Comparison of ENCODE assay signal across 14 cellular contexts in genomic region chr7:116679495-116679894, GRCh38. TPM values are rescaled to one million over a fixed set of nuclear protein-coding genes. Genes with fewer than 3 reads are reported as not detected.
DNase-seq lines count a peak whose midpoint lies in the region; ATAC-seq, FAIRE-seq and TF ChIP-seq lines count a peak whose summit lies in the region.
"Had no signal": no experiment of that assay in that cellular context is flagged by ENCODE, and none has a peak within 500 bp of the region (broad histone marks: within the 10 kb centered on the region; RNA-seq: fewer than 3 reads in every experiment).

No MANE protein-coding gene starts in this region.

- H3K4me1 ChIP-seq in mesendoderm (ENCODE audit: control insufficient read depth, low read depth, low read length): peaks cover 4% of the 10 kb centered on the region

- no peak for DNase-seq in GM12892 (ENCODE audit: insufficient read length)
- peak; percentile 100 for DNase-seq in bronchial epithelial cell (ENCODE audit: low read depth)
- no peak for DNase-seq in H4 (ENCODE audit: low spot score)
- DNase-seq in mesendoderm: no peak
- no peak for DNase-seq in NCI-H748 treated with DMSO at 0.1 percent for 48 hours (lab: John Stamatoyannopoulos, UW)
- no peak for DNase-seq in NOMO-1 treated with DMSO at 0.1 percent for 48 hours (lab: John Stamatoyannopoulos, UW; ENCODE audit: unreplicated experiment)
- DNase-seq: erythroblast; kidney glomerular epithelial cell; right cardiac atrium; stimulated activated CD8-positive, alpha-beta memory T cell treated with anti-CD3 and anti-CD28 coated beads, Interleukin-4, amount 100 ng/mL, for 48 hours had no signal

- H2BK15ac ChIP-seq in mesendoderm (replicated peaks; ENCODE audit: low read depth): no peak overlapping the region

- H3K23ac ChIP-seq in mesendoderm (ENCODE audit: low read length): no peak overlapping the region

- peak; percentile 80 for FAIRE-seq in GM12892 (lab: Jason Lieb, UNC)
- FAIRE-seq in bronchial epithelial cell (lab: Jason Lieb, UNC): no peak

- H2AK5ac ChIP-seq in mesendoderm (ENCODE audit: low read length): no peak overlapping the region

- no peak overlapping the region for H2BK120ac ChIP-seq in mesendoderm (ENCODE audit: low read depth, low read length)

- H3K56ac ChIP-seq in mesendoderm (ENCODE audit: low read length): no peak overlapping the region

- H3K79me2 ChIP-seq in mesendoderm (ENCODE audit: control insufficient read depth, insufficient read depth, low read length): no peaks in the 10 kb centered on the region

- H3K4me2 ChIP-seq in mesendoderm (ENCODE audit: low read length): no peak overlapping the region

- H3K4ac ChIP-seq in mesendoderm (ENCODE audit: low read depth, low read length): no peak overlapping the region

- no peaks in the 10 kb centered on the region for H3K27me3 ChIP-seq in bronchial epithelial cell (ENCODE audit: control insufficient read depth, insufficient read depth, low read length)
- no peaks in the 10 kb centered on the region for H3K27me3 ChIP-seq in mesendoderm (ENCODE audit: insufficient read depth, low read length, poor library complexity)

- no peak overlapping the region for H3K27ac ChIP-seq in mesendoderm (ENCODE audit: low read depth, low read length)
- H3K27ac ChIP-seq: VCaP had no signal

- no CpG with 5 or more reads among the region's 4 CpGs for WGBS in mesendoderm (ENCODE audit: extremely low coverage, insufficient coverage, low lambda C conversion rate)

- H3K9ac ChIP-seq in mesendoderm (ENCODE audit: low read length): no peak overlapping the region

- ATAC-seq in GM19463 (IDR thresholded peaks at IDR 0.05; ENCODE audit: unreplicated experiment) (peak; percentile 46), HG03175 (IDR thresholded peaks at IDR 0.05; ENCODE audit: unreplicated experiment) (peak; percentile 31)
- ATAC-seq: right cardiac atrium had no signal

- no peak overlapping the region for H2BK5ac ChIP-seq in mesendoderm (ENCODE audit: low read length)

- no peak for TF ChIP-seq CTCF in bronchial epithelial cell (IDR thresholded peaks at IDR 0.05; ENCODE audit: insufficient read depth, low read length, severe bottlenecking)

- no peak overlapping the region for H4K8ac ChIP-seq in mesendoderm (ENCODE audit: low read depth, low read length)

- no peaks in the 10 kb centered on the region for H3K79me1 ChIP-seq in mesendoderm (ENCODE audit: low read length)

- no peak for TF ChIP-seq POLR2A in GM12892 (IDR thresholded peaks at IDR 0.05; ENCODE audit: low read depth, low read length)

- H3K4me3 ChIP-seq in bronchial epithelial cell (ENCODE audit: low read depth, low read length): no peak overlapping the region
- no peak overlapping the region for H3K4me3 ChIP-seq in mesendoderm (ENCODE audit: low read length)

- H3K36me3 ChIP-seq in bronchial epithelial cell (ENCODE audit: control insufficient read depth, insufficient read depth, low read length) (peaks cover 1% of the 10 kb centered on the region), mesendoderm (ENCODE audit: control insufficient read depth, insufficient read depth, low read length) (no peaks in the 10 kb centered on the region)

- no peak overlapping the region for H3K18ac ChIP-seq in mesendoderm (ENCODE audit: low read length)

- no peak overlapping the region for H4K5ac ChIP-seq in mesendoderm (ENCODE audit: low read length)

RNA-seq across cellular contexts. Expression of gene MET, which starts 7.5 kb away (rescaled TPM):
- 0.25 TPM for polyA plus RNA-seq in GM12892 (2012; ENCODE audit: missing spikeins)
- 135 and 156 TPM in 2 replicates for total RNA-seq in bronchial epithelial cell
- total RNA-seq in H4 (2014; rRNA removed; shearing (Covaris generic)): 51.1 and 67.7 TPM in 2 replicates
- polyA plus RNA-seq in mesendoderm (2013, experiment 1 of 2): 4.0 TPM
- polyA plus RNA-seq in mesendoderm (2013, experiment 2 of 2): 3.7 TPM
- polyA plus RNA-seq: IgD-negative memory B cell had no signal
